8 cellular contexts compared by ENCODE assay signal in the genomic region with DNA sequence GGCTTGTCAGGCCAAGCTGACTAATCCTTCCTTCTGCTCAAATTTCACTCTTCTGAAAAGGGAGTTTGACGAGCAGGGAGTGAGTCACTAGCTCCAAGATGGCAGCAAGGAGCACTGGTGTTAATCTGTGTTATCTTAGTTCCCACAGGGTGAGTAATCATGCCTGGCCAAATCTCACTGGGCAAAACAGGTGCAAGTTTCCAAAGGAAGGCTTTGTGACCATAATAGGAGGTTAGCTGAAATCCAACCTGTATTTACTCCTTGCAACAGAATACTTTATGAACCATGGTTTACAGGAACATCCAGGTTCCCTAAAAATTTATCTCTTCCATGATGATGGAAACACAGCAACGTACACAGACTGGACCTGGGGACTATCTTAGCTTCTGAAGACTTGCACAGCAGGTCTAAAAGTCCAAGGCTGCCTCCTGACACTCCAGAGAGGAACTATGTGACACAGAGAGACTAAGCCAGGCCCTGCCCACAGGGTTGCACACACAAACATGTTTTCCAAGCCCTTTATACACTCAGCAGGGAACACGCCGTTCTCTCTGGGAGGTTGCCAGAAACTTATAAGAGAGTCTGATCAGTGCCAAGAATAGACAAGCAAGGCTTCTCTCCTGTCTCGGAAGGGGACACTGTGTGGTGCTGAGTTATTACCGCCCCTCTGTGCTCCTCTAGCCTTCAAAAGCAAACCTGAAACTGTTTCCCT. TPM values are rescaled to one million over a fixed set of nuclear protein-coding genes. Genes with fewer than 3 reads are reported as not detected.
DNase-seq lines count a peak whose midpoint lies in the region; ATAC-seq and TF ChIP-seq lines count a peak whose summit lies in the region.

No MANE protein-coding gene starts in this region.

- intact Hi-C loops in gastrocnemius medialis (cut with DNase I; ENCODE audit: low total_unique reads) = loop anchor here (1.0 to 2.0 kb wide), 5 partner anchors 29 to 110 kb away; a partner anchor contains a TSS

- peak overlapping the region; percentile 35 for H3K4me2 ChIP-seq in hepatocyte

- H3K27ac ChIP-seq in hepatocyte (peak overlapping the region; percentile 95), gastrocnemius medialis (peak overlapping the region; percentile 92 to 100 (median 94))

- H3K27me3 ChIP-seq in hepatocyte (no peaks in the 10 kb centered on the region), gastrocnemius medialis (no peaks in the 10 kb centered on the region)

- peak overlapping the region; percentile 14 for H2AFZ ChIP-seq in hepatocyte

- in situ Hi-C loops in gastrocnemius medialis (cut with MboI; ENCODE audit: low sequenced_read_pairs in 4 of 4) = loop anchor here in 2 of 4 donors (5.0 to 10.0 kb wide), 2 partner anchors 45 to 47 kb away; a partner anchor contains a TSS

- ATAC-seq in gastrocnemius medialis (peak; percentile 88 to 90), GM18870 (IDR thresholded peaks at IDR 0.05; ENCODE audit: unreplicated experiment) (no peak)

- no peaks in the 10 kb centered on the region for H3K9me2 ChIP-seq in hepatocyte (replicated peaks; ENCODE audit: insufficient read depth)

- peak; percentile 47 to 84 for TF ChIP-seq POLR2A in gastrocnemius medialis (IDR thresholded peaks at IDR 0.05)

- H3K36me3 ChIP-seq in hepatocyte (replicated peaks; ENCODE audit: insufficient read depth, low read depth) = no peaks in the 10 kb centered on the region
- no peaks in the 10 kb centered on the region for H3K36me3 ChIP-seq in gastrocnemius medialis

- no peaks in the 10 kb centered on the region for H3K79me2 ChIP-seq in hepatocyte

- TF ChIP-seq CTCF in hepatocyte (IDR thresholded peaks at IDR 0.05; ENCODE audit: poor library complexity) (no peak), gastrocnemius medialis (IDR thresholded peaks at IDR 0.05 in 4 of 5, conservative IDR thresholded peaks at IDR 0.05 in 1 of 5) (no peak)

- H3K4me1 ChIP-seq in hepatocyte (ENCODE audit: insufficient read depth) (peaks cover 37% of the 10 kb centered on the region), gastrocnemius medialis (peaks cover 63 to 66% of the 10 kb centered on the region in 2 donors)

- 34% methylated on average over 6 of the region's 6 CpGs for whole genome bisulfite sequencing in hepatocyte (ENCODE audit: low lambda C conversion rate, missing lambda C conversion rate)

- DNase-seq in 8988T (peak; percentile 61), LHCN-M2 (ENCODE audit: low read depth) (peak; percentile 99), anterior cingulate cortex (lab: John Stamatoyannopoulos, UW) (peak in 53 of 58 donors; percentile 11 to 94 (median 70)), hepatocyte (ENCODE audit: low spot score) (peak; percentile 87), gastrocnemius medialis (peak; percentile 97 to 98), retina (no peak), SK-N-DZ (ENCODE audit: low spot score) (no peak)

- no peaks in the 10 kb centered on the region for H4K20me1 ChIP-seq in hepatocyte (ENCODE audit: insufficient read depth, poor library complexity, severe bottlenecking)

- H3K4me3 ChIP-seq in hepatocyte (no peak overlapping the region), gastrocnemius medialis (peak overlapping the region; percentile 20 to 42 (median 36))

- H3K9me3 ChIP-seq in hepatocyte (ENCODE audit: low read depth) (no peaks in the 10 kb centered on the region), gastrocnemius medialis (no peaks in the 10 kb centered on the region)

RNA-seq across cellular contexts. Expression of a gene that starts 46.3 kb away (rescaled TPM):
- total RNA-seq in LHCN-M2 (2014; rRNA removed) = 0.45 and 0.46 TPM in 2 replicates
- polyA plus RNA-seq in LHCN-M2 (2012) = 0.09 TPM
- total RNA-seq in hepatocyte = 28.5 and 34.6 TPM in 2 replicates
- 26.0 and 28.8 TPM in 2 replicates for polyA plus RNA-seq in hepatocyte
- total RNA-seq in gastrocnemius medialis = 1,000 to 10,000 TPM; 2,371 to 5,827 (median 4,654) TPM
- 0.65 and 1.4 TPM in 2 replicates for polyA plus RNA-seq in SK-N-DZ (2014; cell fraction: cytosol; rRNA removed)
- 0.43 and 0.82 TPM in 2 replicates for polyA plus RNA-seq in SK-N-DZ (2014; cell fraction: nucleus; rRNA removed)

Comparison
In these comparisons a context has a peak if more than half of its experiments do, and no peak if none do; other contexts are left out.
1. DNase-seq: peak in 8988T (single experiment), LHCN-M2 (single experiment), anterior cingulate cortex (53 of 58), hepatocyte (single experiment) and gastrocnemius medialis (2 of 2); none in retina (single experiment) and SK-N-DZ (single experiment).
2. RNA of a gene that starts 46.3 kb away (total RNA-seq): 2,371 to 5,827 TPM in gastrocnemius medialis; 28.5 to 34.6 TPM in hepatocyte and 0.45 to 0.46 TPM in LHCN-M2; every median in the first group is over 10 times any median in the second.